ENCODE assay signal across 30 cellular contexts in the genomic region with DNA sequence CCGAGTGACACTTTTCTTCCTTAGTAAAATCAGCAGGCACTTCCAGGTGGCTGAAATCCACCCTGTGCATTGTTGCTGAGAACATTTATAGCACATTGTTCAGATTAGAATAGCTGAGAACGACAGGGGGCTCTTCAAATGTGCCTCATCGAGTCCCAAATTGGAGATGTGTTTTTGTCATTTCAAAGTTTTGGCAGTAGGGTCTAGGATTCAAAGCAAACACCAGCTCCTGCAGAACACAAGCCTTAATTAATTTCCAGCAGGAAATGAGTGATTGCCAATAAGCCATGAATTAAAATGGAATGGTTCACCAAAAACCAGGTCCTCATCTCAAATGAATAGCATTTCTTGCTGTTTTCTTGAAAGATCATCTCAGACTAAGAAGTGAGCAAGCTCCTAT.
"Had no signal": no experiment of that assay in that cellular context is flagged by ENCODE, and none has a peak within 500 bp of the region (broad histone marks: within the 10 kb centered on the region; RNA-seq: fewer than 3 reads in every experiment).

No MANE protein-coding gene starts in this region.

- H3K27ac Mint-ChIP-seq: activated CD4-positive, alpha-beta memory T cell treated with anti-CD3 and anti-CD28 coated beads for 36 hours; activated naive CD4-positive, alpha-beta T cell treated with anti-CD3 and anti-CD28 coated beads for 36 hours; activated naive CD8-positive, alpha-beta T cell treated with anti-CD3 and anti-CD28 coated beads for 36 hours; activated T-helper 1 cell treated with anti-CD3 and anti-CD28 coated beads, Interleukin-12 subunit alpha, Interleukin-12 subunit beta, Interleukin-2, Interleukin-4 antibody, amounts not matched to agents 30 ng/mL and 10 ng/mL and 1 ng/mL, durations not matched to agents 14 hours and 24 hours and 36 hours; dendritic cell treated with granulocyte-macrophage colony-stimulating factor and Interleukin-4, amounts not matched to agents 40 ng/mL and 50 ng/mL, for 4 days; endodermal cell; naive thymus-derived CD8-positive, alpha-beta T cell; stimulated activated effector memory CD8-positive, alpha-beta T cell treated with anti-CD3 and anti-CD28 coated beads, Interleukin-12 subunit alpha, Interleukin-12 subunit beta, amount 100 ng/mL, for 72 hours; stimulated activated naive CD8-positive, alpha-beta T cell treated with anti-CD3 and anti-CD28 coated beads, Interleukin-15, Interleukin-2, amounts not matched to agents 100 ng/mL and 50 ng/mL, for 24 hours had no signal

- H3K36me3 Mint-ChIP-seq: activated CD4-positive, alpha-beta memory T cell treated with anti-CD3 and anti-CD28 coated beads for 36 hours; activated naive CD8-positive, alpha-beta T cell treated with anti-CD3 and anti-CD28 coated beads for 36 hours; naive thymus-derived CD8-positive, alpha-beta T cell; stimulated activated effector memory CD8-positive, alpha-beta T cell treated with anti-CD3 and anti-CD28 coated beads, Interleukin-12 subunit alpha, Interleukin-12 subunit beta, amount 100 ng/mL, for 72 hours had no signal

- H3K4me1 Mint-ChIP-seq: activated naive CD8-positive, alpha-beta T cell treated with anti-CD3 and anti-CD28 coated beads for 36 hours had no signal

- H3K9me3 Mint-ChIP-seq: activated CD4-positive, alpha-beta memory T cell treated with anti-CD3 and anti-CD28 coated beads for 36 hours; activated naive CD4-positive, alpha-beta T cell treated with anti-CD3 and anti-CD28 coated beads for 36 hours; activated naive CD8-positive, alpha-beta T cell treated with anti-CD3 and anti-CD28 coated beads for 36 hours; activated T-helper 1 cell treated with anti-CD3 and anti-CD28 coated beads, Interleukin-12 subunit alpha, Interleukin-12 subunit beta, Interleukin-2, Interleukin-4 antibody, amounts not matched to agents 30 ng/mL and 10 ng/mL and 1 ng/mL, durations not matched to agents 14 hours and 24 hours and 36 hours; dendritic cell treated with granulocyte-macrophage colony-stimulating factor and Interleukin-4, amounts not matched to agents 40 ng/mL and 50 ng/mL, for 4 days; endodermal cell; naive thymus-derived CD8-positive, alpha-beta T cell; neural crest cell; stimulated activated effector memory CD8-positive, alpha-beta T cell treated with anti-CD3 and anti-CD28 coated beads, Interleukin-12 subunit alpha, Interleukin-12 subunit beta, amount 100 ng/mL, for 72 hours; stimulated activated naive CD8-positive, alpha-beta T cell treated with anti-CD3 and anti-CD28 coated beads, Interleukin-15, Interleukin-2, amounts not matched to agents 100 ng/mL and 50 ng/mL, for 24 hours had no signal

- DNase-seq: activated CD4-positive, alpha-beta memory T cell treated with anti-CD3 and anti-CD28 coated beads for 36 hours; activated CD4-positive, alpha-beta T cell treated with anti-CD3 and anti-CD28 coated beads for 48 hours; activated CD8-positive, alpha-beta memory T cell treated with anti-CD3 and anti-CD28 coated beads, Interleukin-2, amount 50 U/mL, for 4 hours; activated effector memory CD4-positive, alpha-beta T cell treated with anti-CD3 and anti-CD28 coated beads, Interleukin-2, amount 50 U/mL, for 16 hours; activated naive CD4-positive, alpha-beta T cell treated with anti-CD3 and anti-CD28 coated beads for 36 hours; activated naive CD8-positive, alpha-beta T cell treated with anti-CD3 and anti-CD28 coated beads for 36 hours; activated T-cell treated with anti-CD3 and anti-CD28 coated beads, Interleukin-2, amount 50 U/mL, for 1 hour; adrenal gland; aorta; body of pancreas; endodermal cell; foreskin melanocyte; heart right ventricle; kidney glomerular epithelial cell; left lung; lower lobe of right lung; mesenchymal stem cell; naive thymus-derived CD8-positive, alpha-beta T cell; occipital lobe; psoas muscle; sigmoid colon; small intestine; stimulated activated CD4-positive, alpha-beta T cell treated with anti-CD3 and anti-CD28 coated beads, Interleukin-4, amount 100 ng/mL, for 24 hours; T-helper 9 cell; trophoblast cell had no signal

- H3K27me3 Mint-ChIP-seq: activated CD4-positive, alpha-beta memory T cell treated with anti-CD3 and anti-CD28 coated beads for 36 hours; activated naive CD8-positive, alpha-beta T cell treated with anti-CD3 and anti-CD28 coated beads for 36 hours; dendritic cell treated with granulocyte-macrophage colony-stimulating factor and Interleukin-4, amounts not matched to agents 40 ng/mL and 50 ng/mL, for 4 days; stimulated activated naive CD8-positive, alpha-beta T cell treated with anti-CD3 and anti-CD28 coated beads, Interleukin-15, Interleukin-2, amounts not matched to agents 100 ng/mL and 50 ng/mL, for 24 hours had no signal

- H3K4me3 Mint-ChIP-seq: activated CD4-positive, alpha-beta memory T cell treated with anti-CD3 and anti-CD28 coated beads for 36 hours; activated naive CD4-positive, alpha-beta T cell treated with anti-CD3 and anti-CD28 coated beads for 36 hours; activated naive CD8-positive, alpha-beta T cell treated with anti-CD3 and anti-CD28 coated beads for 36 hours; activated T-helper 1 cell treated with anti-CD3 and anti-CD28 coated beads, Interleukin-12 subunit alpha, Interleukin-12 subunit beta, Interleukin-2, Interleukin-4 antibody, amounts not matched to agents 30 ng/mL and 10 ng/mL and 1 ng/mL, durations not matched to agents 14 hours and 24 hours and 36 hours; dendritic cell treated with granulocyte-macrophage colony-stimulating factor and Interleukin-4, amounts not matched to agents 40 ng/mL and 50 ng/mL, for 4 days; endodermal cell; naive thymus-derived CD8-positive, alpha-beta T cell; neural crest cell; stimulated activated effector memory CD8-positive, alpha-beta T cell treated with anti-CD3 and anti-CD28 coated beads, Interleukin-12 subunit alpha, Interleukin-12 subunit beta, amount 100 ng/mL, for 72 hours; stimulated activated naive CD8-positive, alpha-beta T cell treated with anti-CD3 and anti-CD28 coated beads, Interleukin-15, Interleukin-2, amounts not matched to agents 100 ng/mL and 50 ng/mL, for 24 hours had no signal
